3 cellular contexts compared by ENCODE assay signal in genomic region chr14:102810523-102810922, GRCh38.
TF ChIP-seq lines count a peak whose summit lies in the region.

No MANE protein-coding gene starts in this region.

TF ChIP-seq in A549, 52 proteins besides CTCF, POLR2A, EP300 and RAD21:
- peak; percentile 15 for TF ChIP-seq MAFK (IDR thresholded peaks at IDR 0.05; ENCODE audit: partially characterized antibody)
- no peak for TF ChIP-seq KDM1A (IDR thresholded peaks at IDR 0.05; ENCODE audit: low read depth)

TF ChIP-seq in HEK293, 187 proteins besides CTCF, POLR2A, EP300 and RAD21:
- TF ChIP-seq BCL11A (tag by site-specific recombination; IDR thresholded peaks at IDR 0.05; ENCODE audit: low read depth) (no peak), SCRT2 (tag by site-specific recombination; IDR thresholded peaks at IDR 0.05) (peak; percentile 36; the same call in 1 of the 2 replicates)
TF ChIP-seq in HEK293: peak in this region for 1.

TF ChIP-seq in GM12878, 131 proteins besides CTCF, POLR2A, EP300 and RAD21:
- TF ChIP-seq, protein P1, sequence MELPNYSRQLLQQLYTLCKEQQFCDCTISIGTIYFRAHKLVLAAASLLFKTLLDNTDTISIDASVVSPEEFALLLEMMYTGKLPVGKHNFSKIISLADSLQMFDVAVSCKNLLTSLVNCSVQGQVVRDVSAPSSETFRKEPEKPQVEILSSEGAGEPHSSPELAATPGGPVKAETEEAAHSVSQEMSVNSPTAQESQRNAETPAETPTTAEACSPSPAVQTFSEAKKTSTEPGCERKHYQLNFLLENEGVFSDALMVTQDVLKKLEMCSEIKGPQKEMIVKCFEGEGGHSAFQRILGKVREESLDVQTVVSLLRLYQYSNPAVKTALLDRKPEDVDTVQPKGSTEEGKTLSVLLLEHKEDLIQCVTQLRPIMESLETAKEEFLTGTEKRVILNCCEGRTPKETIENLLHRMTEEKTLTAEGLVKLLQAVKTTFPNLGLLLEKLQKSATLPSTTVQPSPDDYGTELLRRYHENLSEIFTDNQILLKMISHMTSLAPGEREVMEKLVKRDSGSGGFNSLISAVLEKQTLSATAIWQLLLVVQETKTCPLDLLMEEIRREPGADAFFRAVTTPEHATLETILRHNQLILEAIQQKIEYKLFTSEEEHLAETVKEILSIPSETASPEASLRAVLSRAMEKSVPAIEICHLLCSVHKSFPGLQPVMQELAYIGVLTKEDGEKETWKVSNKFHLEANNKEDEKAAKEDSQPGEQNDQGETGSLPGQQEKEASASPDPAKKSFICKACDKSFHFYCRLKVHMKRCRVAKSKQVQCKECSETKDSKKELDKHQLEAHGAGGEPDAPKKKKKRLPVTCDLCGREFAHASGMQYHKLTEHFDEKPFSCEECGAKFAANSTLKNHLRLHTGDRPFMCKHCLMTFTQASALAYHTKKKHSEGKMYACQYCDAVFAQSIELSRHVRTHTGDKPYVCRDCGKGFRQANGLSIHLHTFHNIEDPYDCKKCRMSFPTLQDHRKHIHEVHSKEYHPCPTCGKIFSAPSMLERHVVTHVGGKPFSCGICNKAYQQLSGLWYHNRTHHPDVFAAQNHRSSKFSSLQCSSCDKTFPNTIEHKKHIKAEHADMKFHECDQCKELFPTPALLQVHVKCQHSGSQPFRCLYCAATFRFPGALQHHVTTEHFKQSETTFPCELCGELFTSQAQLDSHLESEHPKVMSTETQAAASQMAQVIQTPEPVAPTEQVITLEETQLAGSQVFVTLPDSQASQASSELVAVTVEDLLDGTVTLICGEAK (IDR thresholded peaks at IDR 0.05; ENCODE audit: borderline replicate concordance): no peak
- no peak for TF ChIP-seq TARDBP (IDR thresholded peaks at IDR 0.05; ENCODE audit: borderline replicate concordance)
- no peak for TF ChIP-seq RAD51 (IDR thresholded peaks at IDR 0.05)
- no peak for TF ChIP-seq HDAC2 (IDR thresholded peaks at IDR 0.05)
- no peak for TF ChIP-seq ZSCAN29 (IDR thresholded peaks at IDR 0.05)
- no peak for TF ChIP-seq HDAC6 (IDR thresholded peaks at IDR 0.05; ENCODE audit: unreplicated experiment)
- no peak for TF ChIP-seq ZNF217 (IDR thresholded peaks at IDR 0.05)
- no peak for TF ChIP-seq ATF7 (IDR thresholded peaks at IDR 0.05; ENCODE audit: low read depth)
- no peak for TF ChIP-seq JUND (IDR thresholded peaks at IDR 0.05; ENCODE audit: low read depth, low read length)
- TF ChIP-seq, protein P2, sequence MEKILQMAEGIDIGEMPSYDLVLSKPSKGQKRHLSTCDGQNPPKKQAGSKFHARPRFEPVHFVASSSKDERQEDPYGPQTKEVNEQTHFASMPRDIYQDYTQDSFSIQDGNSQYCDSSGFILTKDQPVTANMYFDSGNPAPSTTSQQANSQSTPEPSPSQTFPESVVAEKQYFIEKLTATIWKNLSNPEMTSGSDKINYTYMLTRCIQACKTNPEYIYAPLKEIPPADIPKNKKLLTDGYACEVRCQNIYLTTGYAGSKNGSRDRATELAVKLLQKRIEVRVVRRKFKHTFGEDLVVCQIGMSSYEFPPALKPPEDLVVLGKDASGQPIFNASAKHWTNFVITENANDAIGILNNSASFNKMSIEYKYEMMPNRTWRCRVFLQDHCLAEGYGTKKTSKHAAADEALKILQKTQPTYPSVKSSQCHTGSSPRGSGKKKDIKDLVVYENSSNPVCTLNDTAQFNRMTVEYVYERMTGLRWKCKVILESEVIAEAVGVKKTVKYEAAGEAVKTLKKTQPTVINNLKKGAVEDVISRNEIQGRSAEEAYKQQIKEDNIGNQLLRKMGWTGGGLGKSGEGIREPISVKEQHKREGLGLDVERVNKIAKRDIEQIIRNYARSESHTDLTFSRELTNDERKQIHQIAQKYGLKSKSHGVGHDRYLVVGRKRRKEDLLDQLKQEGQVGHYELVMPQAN (conservative IDR thresholded peaks at IDR 0.05): no peak
- TF ChIP-seq, protein P3, sequence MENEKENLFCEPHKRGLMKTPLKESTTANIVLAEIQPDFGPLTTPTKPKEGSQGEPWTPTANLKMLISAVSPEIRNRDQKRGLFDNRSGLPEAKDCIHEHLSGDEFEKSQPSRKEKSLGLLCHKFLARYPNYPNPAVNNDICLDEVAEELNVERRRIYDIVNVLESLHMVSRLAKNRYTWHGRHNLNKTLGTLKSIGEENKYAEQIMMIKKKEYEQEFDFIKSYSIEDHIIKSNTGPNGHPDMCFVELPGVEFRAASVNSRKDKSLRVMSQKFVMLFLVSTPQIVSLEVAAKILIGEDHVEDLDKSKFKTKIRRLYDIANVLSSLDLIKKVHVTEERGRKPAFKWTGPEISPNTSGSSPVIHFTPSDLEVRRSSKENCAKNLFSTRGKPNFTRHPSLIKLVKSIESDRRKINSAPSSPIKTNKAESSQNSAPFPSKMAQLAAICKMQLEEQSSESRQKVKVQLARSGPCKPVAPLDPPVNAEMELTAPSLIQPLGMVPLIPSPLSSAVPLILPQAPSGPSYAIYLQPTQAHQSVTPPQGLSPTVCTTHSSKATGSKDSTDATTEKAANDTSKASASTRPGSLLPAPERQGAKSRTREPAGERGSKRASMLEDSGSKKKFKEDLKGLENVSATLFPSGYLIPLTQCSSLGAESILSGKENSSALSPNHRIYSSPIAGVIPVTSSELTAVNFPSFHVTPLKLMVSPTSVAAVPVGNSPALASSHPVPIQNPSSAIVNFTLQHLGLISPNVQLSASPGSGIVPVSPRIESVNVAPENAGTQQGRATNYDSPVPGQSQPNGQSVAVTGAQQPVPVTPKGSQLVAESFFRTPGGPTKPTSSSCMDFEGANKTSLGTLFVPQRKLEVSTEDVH (IDR thresholded peaks at IDR 0.05; ENCODE audit: low read depth, partially characterized antibody): no peak
- no peak for TF ChIP-seq CHD2 (IDR thresholded peaks at IDR 0.05; ENCODE audit: borderline replicate concordance, low read depth, low read length)
- no peak for TF ChIP-seq ZNF24 (IDR thresholded peaks at IDR 0.05)
- no peak for TF ChIP-seq PBX3 (IDR thresholded peaks at IDR 0.05; ENCODE audit: insufficient replicate concordance, low read depth, low read length)
- no peak for TF ChIP-seq ZZZ3 (IDR thresholded peaks at IDR 0.05; ENCODE audit: control insufficient read depth, insufficient read length, low read depth)
- no peak; the same call in 1 of the 2 replicates for TF ChIP-seq POLR2AphosphoS5 (IDR thresholded peaks at IDR 0.05; ENCODE audit: low read length)
- no peak for TF ChIP-seq MTA2 (IDR thresholded peaks at IDR 0.05; ENCODE audit: low read depth)
